8 cellular contexts compared by ENCODE assay signal in genomic region chr15:45586990-45587860, GRCh38.
DNase-seq lines count a peak whose midpoint lies in the region; ATAC-seq lines count a peak whose summit lies in the region.

TSS of gene BLOC1S6 (plus strand) at chr15:45587379. CDS start at chr15:45587444, 65 bp downstream.

- peak; percentile 92 for DNase-seq in AG20443 (ENCODE audit: low spot score)
- peak; percentile 80 for DNase-seq in NCI-H510A (lab: John Stamatoyannopoulos, UW)
- peak; percentile 83 to 85 for DNase-seq in activated CD4-positive, alpha-beta T cell treated with anti-CD3 and anti-CD28 coated beads for 4 hours
- DNase-seq in kidney tubule cell (ENCODE audit: low spot score) = peak; percentile 91
- peak; percentile 73 to 80 (median 78) for DNase-seq in stimulated activated CD4-positive, alpha-beta T cell treated with anti-CD3 and anti-CD28 coated beads, Interleukin-1b, Interleukin-23, amount 100 ng/mL, for 24 hours (ENCODE audit: low read depth in 4 of 4, low spot score in 1 of 4)

- peak; percentile 79 for ATAC-seq in GM19035 (IDR thresholded peaks at IDR 0.05; ENCODE audit: unreplicated experiment)
- peak; percentile 85 for ATAC-seq in HG03354 (IDR thresholded peaks at IDR 0.05; ENCODE audit: poor library complexity, severe bottlenecking, unreplicated experiment)

- peak within 1 kb of the TSS; percentile 100 for H3K27ac ChIP-seq in cingulate gyrus (ENCODE audit: low read depth, low read length)

Comparison
In these comparisons a context has a peak if more than half of its experiments do, and no peak if none do; other contexts are left out.
1. Peak in every context shown above with its lines: DNase-seq, ATAC-seq and H3K27ac ChIP-seq.